Comparison of ENCODE assay signal across 1 cellular context in genomic region chr12:52246720-52247621, GRCh38.
A peak's percentile ranks its signal among the peaks of the same experiment; 100 is the strongest.
TF ChIP-seq lines count a peak whose summit lies in the region.

No MANE protein-coding gene starts in this region.

TF ChIP-seq in HepG2, 621 proteins besides CTCF, POLR2A, EP300 and RAD21 (continues in another document):
- TF ChIP-seq MAFF (IDR thresholded peaks at IDR 0.05; ENCODE audit: low read depth, low read length) (no peak), FOXA3 (CRISPR knock-in tag; IDR thresholded peaks at IDR 0.05) (peak; percentile 88), FOXC1 (CRISPR knock-in tag; IDR thresholded peaks at IDR 0.05; ENCODE audit: borderline replicate concordance) (no peak), PHF21A (CRISPR knock-in tag; IDR thresholded peaks at IDR 0.05) (peak; percentile 39; the same call in 1 of the 2 replicates), MEIS2 (CRISPR knock-in tag; IDR thresholded peaks at IDR 0.05) (no peak), JUND (CRISPR knock-in tag; IDR thresholded peaks at IDR 0.05) (peak; percentile 94), SMARCE1 (IDR thresholded peaks at IDR 0.05; ENCODE audit: borderline replicate concordance) (no peak), SRY (CRISPR knock-in tag; IDR thresholded peaks at IDR 0.05) (no peak), RXRB (CRISPR knock-in tag; IDR thresholded peaks at IDR 0.05; ENCODE audit: borderline replicate concordance) (peak; percentile 37; the same call in 1 of the 2 replicates), MATR3 (CRISPR knock-in tag; IDR thresholded peaks at IDR 0.05) (no peak), ZFP41 (CRISPR knock-in tag; IDR thresholded peaks at IDR 0.05; ENCODE audit: borderline replicate concordance) (no peak), ONECUT2 (CRISPR knock-in tag; IDR thresholded peaks at IDR 0.05) (0 out of 2 replicates have a peak, but pooled peaks have one; percentile 39), SALL2 (CRISPR knock-in tag; IDR thresholded peaks at IDR 0.05) (0 out of 2 replicates have a peak, but pooled peaks have one; percentile 32), ZNF326 (CRISPR knock-in tag; IDR thresholded peaks at IDR 0.05; ENCODE audit: borderline replicate concordance) (no peak), KLF16 (CRISPR knock-in tag; IDR thresholded peaks at IDR 0.05) (0 out of 4 replicates have a peak, but pooled peaks of 1 of the 2 experiments have one; percentile 32), TMF1 (CRISPR knock-in tag; IDR thresholded peaks at IDR 0.05; ENCODE audit: low read depth) (no peak), ZSCAN9 (CRISPR knock-in tag; IDR thresholded peaks at IDR 0.05; ENCODE audit: borderline replicate concordance) (no peak), CREB1 (IDR thresholded peaks at IDR 0.05) (no peak), CREB1 (CRISPR knock-in tag; IDR thresholded peaks at IDR 0.05) (no peak), ZNF235 (CRISPR knock-in tag; IDR thresholded peaks at IDR 0.05; ENCODE audit: borderline replicate concordance) (no peak), SOX13 (IDR thresholded peaks at IDR 0.05) (peak; percentile 78), SOX13 (CRISPR knock-in tag; conservative IDR thresholded peaks at IDR 0.05 in 1 of 2, IDR thresholded peaks at IDR 0.05 in 1 of 2) (peak in 1 of 2 experiments; percentile 95; a peak in 2 of 4 replicates), SALL1 (CRISPR knock-in tag; IDR thresholded peaks at IDR 0.05) (peak; percentile 42; the same call in 1 of the 2 replicates), ZNF768 (CRISPR knock-in tag; IDR thresholded peaks at IDR 0.05) (peak; percentile 81; the same call in 1 of the 2 replicates), ZNF674 (CRISPR knock-in tag; IDR thresholded peaks at IDR 0.05; ENCODE audit: low read depth) (no peak), ZNF331 (CRISPR knock-in tag; IDR thresholded peaks at IDR 0.05) (0 out of 2 replicates have a peak, but pooled peaks have one; percentile 39), NCOR1 (IDR thresholded peaks at IDR 0.05; ENCODE audit: borderline replicate concordance, low read length) (no peak), ELF3 (CRISPR knock-in tag; IDR thresholded peaks at IDR 0.05) (no peak), ZNF792 (CRISPR knock-in tag; IDR thresholded peaks at IDR 0.05) (no peak), MED1 (CRISPR knock-in tag; IDR thresholded peaks at IDR 0.05) (0 out of 2 replicates have a peak, but pooled peaks have one; percentile 18), NR0B2 (CRISPR knock-in tag; IDR thresholded peaks at IDR 0.05) (no peak), KDM2A (CRISPR knock-in tag; IDR thresholded peaks at IDR 0.05; ENCODE audit: borderline replicate concordance, low read depth) (peak; percentile 55; the same call in 1 of the 2 replicates), ZNF230 (CRISPR knock-in tag; IDR thresholded peaks at IDR 0.05) (no peak), KLF9 (CRISPR knock-in tag; IDR thresholded peaks at IDR 0.05; ENCODE audit: low read depth) (no peak), TFAP4 (IDR thresholded peaks at IDR 0.05; ENCODE audit: borderline replicate concordance, low read depth) (peak; percentile 87; the same call in 1 of the 2 replicates), ZSCAN22 (CRISPR knock-in tag; IDR thresholded peaks at IDR 0.05) (no peak), JUNB (CRISPR knock-in tag; IDR thresholded peaks at IDR 0.05; ENCODE audit: borderline replicate concordance) (peak; percentile 91), ZNF878 (CRISPR knock-in tag; IDR thresholded peaks at IDR 0.05) (no peak), ZNF275 (CRISPR knock-in tag; IDR thresholded peaks at IDR 0.05; ENCODE audit: borderline replicate concordance) (no peak), ZBTB7B (CRISPR knock-in tag; IDR thresholded peaks at IDR 0.05) (peak; percentile 50; the same call in 1 of the 2 replicates), ZNF274 (CRISPR knock-in tag; IDR thresholded peaks at IDR 0.05) (no peak), NR2F6 (IDR thresholded peaks at IDR 0.05) (no peak), NR2F6 (CRISPR knock-in tag; IDR thresholded peaks at IDR 0.05) (0 out of 2 replicates have a peak, but pooled peaks have one; percentile 33), PATZ1 (CRISPR knock-in tag; IDR thresholded peaks at IDR 0.05) (peak; percentile 52)
- TF ChIP-seq, protein P1, sequence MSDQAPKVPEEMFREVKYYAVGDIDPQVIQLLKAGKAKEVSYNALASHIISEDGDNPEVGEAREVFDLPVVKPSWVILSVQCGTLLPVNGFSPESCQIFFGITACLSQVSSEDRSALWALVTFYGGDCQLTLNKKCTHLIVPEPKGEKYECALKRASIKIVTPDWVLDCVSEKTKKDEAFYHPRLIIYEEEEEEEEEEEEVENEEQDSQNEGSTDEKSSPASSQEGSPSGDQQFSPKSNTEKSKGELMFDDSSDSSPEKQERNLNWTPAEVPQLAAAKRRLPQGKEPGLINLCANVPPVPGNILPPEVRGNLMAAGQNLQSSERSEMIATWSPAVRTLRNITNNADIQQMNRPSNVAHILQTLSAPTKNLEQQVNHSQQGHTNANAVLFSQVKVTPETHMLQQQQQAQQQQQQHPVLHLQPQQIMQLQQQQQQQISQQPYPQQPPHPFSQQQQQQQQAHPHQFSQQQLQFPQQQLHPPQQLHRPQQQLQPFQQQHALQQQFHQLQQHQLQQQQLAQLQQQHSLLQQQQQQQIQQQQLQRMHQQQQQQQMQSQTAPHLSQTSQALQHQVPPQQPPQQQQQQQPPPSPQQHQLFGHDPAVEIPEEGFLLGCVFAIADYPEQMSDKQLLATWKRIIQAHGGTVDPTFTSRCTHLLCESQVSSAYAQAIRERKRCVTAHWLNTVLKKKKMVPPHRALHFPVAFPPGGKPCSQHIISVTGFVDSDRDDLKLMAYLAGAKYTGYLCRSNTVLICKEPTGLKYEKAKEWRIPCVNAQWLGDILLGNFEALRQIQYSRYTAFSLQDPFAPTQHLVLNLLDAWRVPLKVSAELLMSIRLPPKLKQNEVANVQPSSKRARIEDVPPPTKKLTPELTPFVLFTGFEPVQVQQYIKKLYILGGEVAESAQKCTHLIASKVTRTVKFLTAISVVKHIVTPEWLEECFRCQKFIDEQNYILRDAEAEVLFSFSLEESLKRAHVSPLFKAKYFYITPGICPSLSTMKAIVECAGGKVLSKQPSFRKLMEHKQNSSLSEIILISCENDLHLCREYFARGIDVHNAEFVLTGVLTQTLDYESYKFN (CRISPR knock-in tag; conservative IDR thresholded peaks at IDR 0.05), result peak; percentile 37; the same call in 1 of the 2 replicates
- TF ChIP-seq, protein P2, sequence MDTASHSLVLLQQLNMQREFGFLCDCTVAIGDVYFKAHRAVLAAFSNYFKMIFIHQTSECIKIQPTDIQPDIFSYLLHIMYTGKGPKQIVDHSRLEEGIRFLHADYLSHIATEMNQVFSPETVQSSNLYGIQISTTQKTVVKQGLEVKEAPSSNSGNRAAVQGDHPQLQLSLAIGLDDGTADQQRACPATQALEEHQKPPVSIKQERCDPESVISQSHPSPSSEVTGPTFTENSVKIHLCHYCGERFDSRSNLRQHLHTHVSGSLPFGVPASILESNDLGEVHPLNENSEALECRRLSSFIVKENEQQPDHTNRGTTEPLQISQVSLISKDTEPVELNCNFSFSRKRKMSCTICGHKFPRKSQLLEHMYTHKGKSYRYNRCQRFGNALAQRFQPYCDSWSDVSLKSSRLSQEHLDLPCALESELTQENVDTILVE (CRISPR knock-in tag; IDR thresholded peaks at IDR 0.05), result no peak
- TF ChIP-seq, protein P3, sequence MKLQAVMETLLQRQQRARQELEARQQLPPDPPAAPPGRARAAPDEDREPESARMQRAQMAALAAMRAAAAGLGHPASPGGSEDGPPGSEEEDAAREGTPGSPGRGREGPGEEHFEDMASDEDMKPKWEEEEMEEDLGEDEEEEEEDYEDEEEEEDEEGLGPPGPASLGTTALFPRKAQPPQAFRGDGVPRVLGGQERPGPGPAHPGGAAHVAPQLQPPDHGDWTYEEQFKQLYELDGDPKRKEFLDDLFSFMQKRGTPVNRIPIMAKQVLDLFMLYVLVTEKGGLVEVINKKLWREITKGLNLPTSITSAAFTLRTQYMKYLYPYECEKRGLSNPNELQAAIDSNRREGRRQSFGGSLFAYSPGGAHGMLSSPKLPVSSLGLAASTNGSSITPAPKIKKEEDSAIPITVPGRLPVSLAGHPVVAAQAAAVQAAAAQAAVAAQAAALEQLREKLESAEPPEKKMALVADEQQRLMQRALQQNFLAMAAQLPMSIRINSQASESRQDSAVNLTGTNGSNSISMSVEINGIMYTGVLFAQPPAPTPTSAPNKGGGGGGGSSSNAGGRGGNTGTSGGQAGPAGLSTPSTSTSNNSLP (IDR thresholded peaks at IDR 0.05; ENCODE audit: low read depth, low read length), result peak; percentile 68; the same call in 1 of the 2 replicates
- TF ChIP-seq, protein P4, sequence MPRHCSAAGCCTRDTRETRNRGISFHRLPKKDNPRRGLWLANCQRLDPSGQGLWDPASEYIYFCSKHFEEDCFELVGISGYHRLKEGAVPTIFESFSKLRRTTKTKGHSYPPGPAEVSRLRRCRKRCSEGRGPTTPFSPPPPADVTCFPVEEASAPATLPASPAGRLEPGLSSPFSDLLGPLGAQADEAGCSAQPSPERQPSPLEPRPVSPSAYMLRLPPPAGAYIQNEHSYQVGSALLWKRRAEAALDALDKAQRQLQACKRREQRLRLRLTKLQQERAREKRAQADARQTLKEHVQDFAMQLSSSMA (CRISPR knock-in tag; IDR thresholded peaks at IDR 0.05), result no peak
- TF ChIP-seq, protein P5, sequence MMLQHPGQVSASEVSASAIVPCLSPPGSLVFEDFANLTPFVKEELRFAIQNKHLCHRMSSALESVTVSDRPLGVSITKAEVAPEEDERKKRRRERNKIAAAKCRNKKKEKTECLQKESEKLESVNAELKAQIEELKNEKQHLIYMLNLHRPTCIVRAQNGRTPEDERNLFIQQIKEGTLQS (CRISPR knock-in tag; IDR thresholded peaks at IDR 0.05), result peak; percentile 92
- TF ChIP-seq, protein P6, sequence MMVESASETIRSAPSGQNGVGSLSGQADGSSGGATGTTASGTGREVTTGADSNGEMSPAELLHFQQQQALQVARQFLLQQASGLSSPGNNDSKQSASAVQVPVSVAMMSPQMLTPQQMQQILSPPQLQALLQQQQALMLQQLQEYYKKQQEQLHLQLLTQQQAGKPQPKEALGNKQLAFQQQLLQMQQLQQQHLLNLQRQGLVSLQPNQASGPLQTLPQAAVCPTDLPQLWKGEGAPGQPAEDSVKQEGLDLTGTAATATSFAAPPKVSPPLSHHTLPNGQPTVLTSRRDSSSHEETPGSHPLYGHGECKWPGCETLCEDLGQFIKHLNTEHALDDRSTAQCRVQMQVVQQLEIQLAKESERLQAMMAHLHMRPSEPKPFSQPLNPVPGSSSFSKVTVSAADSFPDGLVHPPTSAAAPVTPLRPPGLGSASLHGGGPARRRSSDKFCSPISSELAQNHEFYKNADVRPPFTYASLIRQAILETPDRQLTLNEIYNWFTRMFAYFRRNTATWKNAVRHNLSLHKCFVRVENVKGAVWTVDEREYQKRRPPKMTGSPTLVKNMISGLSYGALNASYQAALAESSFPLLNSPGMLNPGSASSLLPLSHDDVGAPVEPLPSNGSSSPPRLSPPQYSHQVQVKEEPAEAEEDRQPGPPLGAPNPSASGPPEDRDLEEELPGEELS (CRISPR knock-in tag; IDR thresholded peaks at IDR 0.05), result peak; percentile 33; the same call in 1 of the 2 replicates
- TF ChIP-seq, protein P7, sequence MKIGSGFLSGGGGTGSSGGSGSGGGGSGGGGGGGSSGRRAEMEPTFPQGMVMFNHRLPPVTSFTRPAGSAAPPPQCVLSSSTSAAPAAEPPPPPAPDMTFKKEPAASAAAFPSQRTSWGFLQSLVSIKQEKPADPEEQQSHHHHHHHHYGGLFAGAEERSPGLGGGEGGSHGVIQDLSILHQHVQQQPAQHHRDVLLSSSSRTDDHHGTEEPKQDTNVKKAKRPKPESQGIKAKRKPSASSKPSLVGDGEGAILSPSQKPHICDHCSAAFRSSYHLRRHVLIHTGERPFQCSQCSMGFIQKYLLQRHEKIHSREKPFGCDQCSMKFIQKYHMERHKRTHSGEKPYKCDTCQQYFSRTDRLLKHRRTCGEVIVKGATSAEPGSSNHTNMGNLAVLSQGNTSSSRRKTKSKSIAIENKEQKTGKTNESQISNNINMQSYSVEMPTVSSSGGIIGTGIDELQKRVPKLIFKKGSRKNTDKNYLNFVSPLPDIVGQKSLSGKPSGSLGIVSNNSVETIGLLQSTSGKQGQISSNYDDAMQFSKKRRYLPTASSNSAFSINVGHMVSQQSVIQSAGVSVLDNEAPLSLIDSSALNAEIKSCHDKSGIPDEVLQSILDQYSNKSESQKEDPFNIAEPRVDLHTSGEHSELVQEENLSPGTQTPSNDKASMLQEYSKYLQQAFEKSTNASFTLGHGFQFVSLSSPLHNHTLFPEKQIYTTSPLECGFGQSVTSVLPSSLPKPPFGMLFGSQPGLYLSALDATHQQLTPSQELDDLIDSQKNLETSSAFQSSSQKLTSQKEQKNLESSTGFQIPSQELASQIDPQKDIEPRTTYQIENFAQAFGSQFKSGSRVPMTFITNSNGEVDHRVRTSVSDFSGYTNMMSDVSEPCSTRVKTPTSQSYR (CRISPR knock-in tag; IDR thresholded peaks at IDR 0.05; ENCODE audit: borderline replicate concordance), result peak; percentile 94
